Comparison of ENCODE assay signal across 9 cellular contexts in the genomic region with DNA sequence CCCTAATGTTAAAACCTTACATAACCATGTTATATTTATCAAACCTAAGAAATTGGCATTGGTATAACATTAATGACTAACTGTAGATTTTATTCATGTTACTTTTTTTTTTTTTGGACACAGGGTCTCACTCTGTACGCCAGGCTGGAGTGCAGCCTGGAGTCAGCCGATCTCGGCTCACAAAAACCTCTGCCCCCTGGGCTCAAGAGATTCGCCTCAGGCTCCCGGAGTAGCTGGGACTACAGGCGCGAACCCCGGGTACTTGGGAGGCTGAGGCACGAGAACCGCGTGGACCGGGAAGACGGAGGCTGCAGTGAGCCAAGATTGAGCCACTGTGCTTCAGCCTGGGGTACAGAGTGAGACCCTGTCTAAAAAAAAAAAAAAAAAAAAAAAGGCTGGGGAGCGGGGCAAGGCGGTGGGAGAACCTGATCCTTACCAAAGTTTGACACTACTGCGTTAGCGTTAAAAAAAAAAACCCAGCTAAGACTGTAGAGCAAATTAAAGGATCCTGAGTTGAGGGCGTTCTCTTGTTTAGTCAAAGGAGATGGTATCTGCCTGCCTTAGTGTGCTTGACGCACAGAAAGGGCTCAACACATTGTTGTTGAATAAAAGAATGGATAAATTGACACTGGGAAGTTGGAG. TPM values are rescaled to one million over a fixed set of nuclear protein-coding genes. Genes with fewer than 3 reads are reported as not detected.
DNase-seq lines count a peak whose midpoint lies in the region; ATAC-seq and TF ChIP-seq lines count a peak whose summit lies in the region.
"Not testable (repeated sequence)": the region's sequence is repeated elsewhere in the genome, so short reads cannot be mapped to it uniquely, and the experiment has no call there.
"Had no signal": no experiment of that assay in that cellular context is flagged by ENCODE, and none has a peak within 500 bp of the region (broad histone marks: within the 10 kb centered on the region; RNA-seq: fewer than 3 reads in every experiment).

No MANE protein-coding gene starts in this region.

- H3K36me3 Mint-ChIP-seq in IgD-negative memory B cell; activated T-cell treated with anti-CD3 and anti-CD28 coated beads, Interleukin-2, amount 50 U/mL, for 4 hours (ENCODE audit: insufficient read depth); neural crest cell (ENCODE audit: low read depth): not testable (repeated sequence)

- DNase-seq in DMS114 treated with DMSO at 0.1 percent for 48 hours (lab: John Stamatoyannopoulos, UW; ENCODE audit: unreplicated experiment), result peak; percentile 76
- not testable (repeated sequence) for DNase-seq in Panc1 (ENCODE audit: low read depth, low spot score); activated T-cell treated with anti-CD3 and anti-CD28 coated beads, Interleukin-2, amount 50 U/mL, for 4 hours; dorsolateral prefrontal cortex; neural crest cell (ENCODE audit: low read depth, low spot score); thoracic aorta (ENCODE audit: low spot score)

- POLR2A ChIA-PET in Panc1 (lab: Charles Lee), result interaction anchor here (0.6 kb wide), 1 partner anchor 16 kb away, joined by 6 read pairs; no protein-coding TSS in a partner anchor

- H3K27ac Mint-ChIP-seq in IgD-negative memory B cell, result peak overlapping the region; percentile 98 to 100 (median 98)
- not testable (repeated sequence) for H3K27ac Mint-ChIP-seq in neural crest cell (ENCODE audit: unreplicated experiment)

- peak overlapping the region; percentile 93 to 99 (median 96) for H3K4me3 Mint-ChIP-seq in IgD-negative memory B cell
- H3K4me3 Mint-ChIP-seq in activated T-cell treated with anti-CD3 and anti-CD28 coated beads, Interleukin-2, amount 50 U/mL, for 4 hours, result peak overlapping the region; percentile 92
- H3K4me3 Mint-ChIP-seq in neural crest cell, result peak overlapping the region; percentile 99

- H3K9me3 ChIP-seq in Panc1 (ENCODE audit: control insufficient read depth, insufficient read depth, low read depth, low read length); thoracic aorta: not testable (repeated sequence)

- H3K4me1 Mint-ChIP-seq in IgD-negative memory B cell (peaks cover 0 to 16% (median 1%) of the 10 kb centered on the region in 3 donors), neural crest cell (peaks cover 33% of the 10 kb centered on the region)
- H3K4me1 Mint-ChIP-seq in activated T-cell treated with anti-CD3 and anti-CD28 coated beads, Interleukin-2, amount 50 U/mL, for 4 hours (ENCODE audit: low read depth), result peaks cover 14% of the 10 kb centered on the region

- peak overlapping the region; percentile 62 to 71 for H3K4me3 ChIP-seq in Panc1 (ENCODE audit: low read depth in 2 of 2, low read length in 2 of 2)
- H3K4me3 ChIP-seq in dorsolateral prefrontal cortex, result peak overlapping the region; percentile 13 to 88 (median 69)
- peak overlapping the region; percentile 73 for H3K4me3 ChIP-seq in iPS-11a (ENCODE audit: low read depth, low read length)
- peak overlapping the region; percentile 80 for H3K4me3 ChIP-seq in thoracic aorta

- not testable (repeated sequence) for BruUV-seq in Panc1 (replicated peaks; lab: Mats Ljungman, UMichigan)

- in situ Hi-C loops in Panc1 (cut with HindIII; ENCODE audit: low pct_unique_long_range_greater_than_20kb, low sequenced_read_pairs), result loop anchor here (25.0 kb wide), 1 partner anchor 208 kb away; a partner anchor contains a TSS

- H3K4me1 ChIP-seq in Panc1 (ENCODE audit: control insufficient read depth, insufficient read depth, low read length) (peaks cover 13% of the 10 kb centered on the region), thoracic aorta (ENCODE audit: control insufficient read depth in 1 of 2, low read depth in 2 of 2) (peaks cover 11 to 29% of the 10 kb centered on the region in 2 donors)

- H3K36me3 ChIP-seq in Panc1 (ENCODE audit: control insufficient read depth, insufficient read depth, low read length); thoracic aorta: not testable (repeated sequence)

- H3K9me3 Mint-ChIP-seq in IgD-negative memory B cell; activated T-cell treated with anti-CD3 and anti-CD28 coated beads, Interleukin-2, amount 50 U/mL, for 4 hours; neural crest cell: not testable (repeated sequence)

- CTCF ChIA-PET in Panc1 (lab: Charles Lee), result not testable (repeated sequence)

- not testable (repeated sequence) for TF ChIP-seq CTCF in Panc1 (IDR thresholded peaks at IDR 0.05); dorsolateral prefrontal cortex (IDR thresholded peaks at IDR 0.05 in 54 of 56, conservative IDR thresholded peaks at IDR 0.05 in 2 of 56; ENCODE audit: low read depth in 1 of 56, partially characterized antibody in 56 of 56); neural crest cell (conservative IDR thresholded peaks at IDR 0.05); thoracic aorta (IDR thresholded peaks at IDR 0.05)

- H3K27ac ChIP-seq in Panc1 (ENCODE audit: low read length), result not testable (repeated sequence)
- peak overlapping the region in 52 of 59 donors; percentile 20 to 99 (median 94) for H3K27ac ChIP-seq in dorsolateral prefrontal cortex
- peak overlapping the region in 1 of 2 donors; percentile 88 for H3K27ac ChIP-seq in thoracic aorta

- intact Hi-C loops in Panc1 (cut with micrococcal nuclease; ENCODE audit: unreplicated experiment), result loop anchor here (10.0 kb wide), 1 partner anchor 215 kb away; a partner anchor contains a TSS
- intact Hi-C loops in dorsolateral prefrontal cortex (cut with DNase I), result loop anchor here (5.0 to 10.0 kb wide), 3 partner anchors 45 to 132 kb away; no protein-coding TSS in a partner anchor

- ATAC-seq in Panc1, result 0 out of 2 replicates have a peak, but pooled peaks have one; percentile 1
- ATAC-seq in activated T-cell treated with anti-CD3 and anti-CD28 coated beads, Interleukin-2, amount 50 U/mL, for 4 hours; thoracic aorta (ENCODE audit: insufficient number of reproducible peaks, low FRiP score, low read depth): not testable (repeated sequence)

- H3K27me3 ChIP-seq in Panc1 (ENCODE audit: control insufficient read depth, insufficient read depth, low read length); dorsolateral prefrontal cortex; thoracic aorta (replicated peaks; ENCODE audit: insufficient read depth): not testable (repeated sequence)

- not testable (repeated sequence) for H3K27me3 Mint-ChIP-seq in IgD-negative memory B cell; activated T-cell treated with anti-CD3 and anti-CD28 coated beads, Interleukin-2, amount 50 U/mL, for 4 hours (ENCODE audit: low read depth)
- peaks cover 77% of the 10 kb centered on the region for H3K27me3 Mint-ChIP-seq in neural crest cell (ENCODE audit: low read depth)

RNA-seq across cellular contexts. Expression of a gene that starts 5.2 kb away (rescaled TPM):
- 0.80 TPM for polyA plus RNA-seq in IgD-negative memory B cell
- total RNA-seq in Panc1 (2021; ENCODE audit: unreplicated experiment) (0.44 TPM), dorsolateral prefrontal cortex (1,000 to 10,000 TPM in 1 of 120 experiments, 100 to 1,000 TPM in 3, 10 to 100 TPM in 12, 1 to 10 TPM in 91, under 1 TPM in 12, not detected in 1; 0.41 to 1,017 (median 2.4) TPM), neural crest cell (not detected in 2 replicates), thoracic aorta (10 to 100 TPM in 1 of 2 donors, 1 to 10 TPM in 1; 7.7 to 11.9 TPM)
- polyA plus RNA-seq in Panc1 (2012; ENCODE audit: insufficient read length), result 0.42 TPM
- total RNA-seq in activated T-cell treated with anti-CD3 and anti-CD28 coated beads, Interleukin-2, amount 50 U/mL, for 4 hours, result 1 to 10 TPM in 2 of 3 donors, under 1 TPM in 1; 0.82 to 3.8 (median 1.9) TPM

RNA-seq across cellular contexts. Expression of a gene that starts 20.0 kb away (rescaled TPM):
- polyA plus RNA-seq in IgD-negative memory B cell, result 4.4 TPM
- total RNA-seq in Panc1 (2021; ENCODE audit: unreplicated experiment) (0.13 TPM), dorsolateral prefrontal cortex (100 to 1,000 TPM in 6 of 120 experiments, 10 to 100 TPM in 105, 1 to 10 TPM in 9; 3.5 to 144 (median 28.1) TPM), neural crest cell (not detected in 2 replicates), thoracic aorta (10 to 100 TPM; 41.2 to 46.8 TPM)
- polyA plus RNA-seq in Panc1 (2012; ENCODE audit: insufficient read length), result not detected
- under 1 TPM; 0.40 to 0.87 (median 0.61) TPM for total RNA-seq in activated T-cell treated with anti-CD3 and anti-CD28 coated beads, Interleukin-2, amount 50 U/mL, for 4 hours
- total RNA-seq: dermis blood vessel endothelial cell had no signal

RNA-seq across cellular contexts. Expression of a gene that starts 24.3 kb away (rescaled TPM):
- polyA plus RNA-seq in IgD-negative memory B cell, result 1.3 TPM
- total RNA-seq in Panc1 (2021; ENCODE audit: unreplicated experiment) (0.28 TPM), dorsolateral prefrontal cortex (10 to 100 TPM in 97 of 120 experiments, 1 to 10 TPM in 23; 5.0 to 71.8 (median 18.1) TPM), neural crest cell (not detected in 2 replicates), thoracic aorta (100 to 1,000 TPM; 113 to 169 TPM)
- not detected for polyA plus RNA-seq in Panc1 (2012; ENCODE audit: insufficient read length)
- under 1 TPM; 0.29 to 0.86 (median 0.38) TPM for total RNA-seq in activated T-cell treated with anti-CD3 and anti-CD28 coated beads, Interleukin-2, amount 50 U/mL, for 4 hours
